Comparison of ENCODE assay signal across 1 cellular context in the genomic region with DNA sequence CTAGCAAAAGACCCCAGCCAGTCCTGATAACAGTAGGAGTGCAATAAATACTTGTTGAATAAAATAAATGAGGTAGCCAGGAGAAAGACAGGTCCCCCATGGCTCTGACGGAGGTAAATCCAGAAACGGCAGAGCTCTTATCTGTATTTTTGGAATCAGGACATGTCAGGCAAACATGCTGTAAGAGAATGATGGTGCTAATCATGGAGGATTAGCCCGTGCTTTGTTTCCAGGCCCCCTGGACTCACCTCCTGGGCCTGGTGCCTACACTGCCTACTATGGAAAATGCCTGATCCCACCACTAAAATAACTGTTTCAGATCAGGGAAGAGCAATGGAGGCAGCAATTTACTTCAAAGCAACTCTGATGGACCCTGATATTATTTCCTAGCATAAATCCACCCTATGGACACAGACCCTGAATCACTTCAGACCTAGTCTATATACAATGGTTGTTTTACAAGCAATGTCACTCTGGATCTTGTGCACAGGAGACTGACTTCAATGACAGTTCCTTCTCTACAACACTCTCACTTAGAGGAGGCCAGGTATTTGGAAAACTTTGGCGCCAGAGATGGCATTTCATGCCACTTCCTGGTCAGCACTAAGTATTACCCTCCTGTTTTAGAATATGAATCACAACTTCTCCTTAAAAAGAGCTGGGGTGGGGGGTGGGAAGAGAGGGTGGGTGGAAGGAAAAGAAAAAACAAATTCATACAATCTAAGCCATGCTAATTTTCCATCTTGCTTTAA.
TF ChIP-seq lines count a peak whose summit lies in the region.

No MANE protein-coding gene starts in this region.

TF ChIP-seq in HEK293, 187 proteins besides CTCF, POLR2A, EP300 and RAD21 (continued from another document):
- TF ChIP-seq ZNF549 (tag by site-specific recombination; IDR thresholded peaks at IDR 0.05) (no peak), EGR2 (tag by site-specific recombination; IDR thresholded peaks at IDR 0.05; ENCODE audit: low read depth) (peak; percentile 21; the same call in 1 of the 2 replicates), ZNF664 (tag by site-specific recombination; IDR thresholded peaks at IDR 0.05) (peak; percentile 33; the same call in 1 of the 2 replicates), ZIC2 (tag by site-specific recombination; IDR thresholded peaks at IDR 0.05) (peak; percentile 30; the same call in 1 of the 2 replicates)
